ENCODE assay signal across 23 cellular contexts in genomic region chr11:1209371-1210057, GRCh38. TPM values are rescaled to one million over a fixed set of nuclear protein-coding genes. Genes with fewer than 3 reads are reported as not detected.
DNase-seq lines count a peak whose midpoint lies in the region; ATAC-seq, FAIRE-seq and TF ChIP-seq lines count a peak whose summit lies in the region.
"Had no signal": no experiment of that assay in that cellular context is flagged by ENCODE, and none has a peak within 500 bp of the region (broad histone marks: within the 10 kb centered on the region; RNA-seq: fewer than 3 reads in every experiment).

No MANE protein-coding gene starts in this region.

- no peaks in the 10 kb centered on the region for H3K4me1 ChIP-seq in kidney (ENCODE audit: control insufficient read depth in 1 of 2, insufficient read depth in 1 of 2, low read depth in 1 of 2, low read length in 2 of 2)

- TF ChIP-seq CTCF in kidney (IDR thresholded peaks at IDR 0.05; ENCODE audit: borderline replicate concordance, extremely low read depth, insufficient read depth) (no peak), osteocyte (IDR thresholded peaks at IDR 0.05) (no peak)

- peaks cover 40% of the 10 kb centered on the region for H3K27me3 Mint-ChIP-seq in osteocyte (ENCODE audit: unreplicated experiment)

- no peak overlapping the region for H3K27ac Mint-ChIP-seq in osteocyte (ENCODE audit: unreplicated experiment)
- H3K27ac Mint-ChIP-seq: CD8-positive, alpha-beta T cell had no signal

- no peak overlapping the region for H3K9ac ChIP-seq in kidney (ENCODE audit: low read length in 2 of 2)
- H3K9ac ChIP-seq: BLaER1 treated with 17β-estradiol and CSF1 and Interleukin-3, amounts not matched to agents 10 nM and 100 nM; GM23248 had no signal

- H3K4me3 ChIP-seq in kidney (ENCODE audit: low read length in 2 of 2): no peak overlapping the region
- H3K4me3 ChIP-seq: BLaER1 treated with 17β-estradiol and CSF1 and Interleukin-3, amounts not matched to agents 10 nM and 100 nM; GM12878; GM23248 had no signal

- H3K9me3 ChIP-seq in kidney (ENCODE audit: control insufficient read depth in 1 of 2, low read length in 2 of 2): peaks cover 3 to 9% of the 10 kb centered on the region in 2 donors

- H3K4me3 Mint-ChIP-seq in osteocyte (ENCODE audit: unreplicated experiment): no peak overlapping the region
- H3K4me3 Mint-ChIP-seq: CD8-positive, alpha-beta T cell had no signal

- DNase-seq in left cardiac atrium (peak; percentile 2), Right ventricle myocardium inferior (ENCODE audit: missing footprints) (no peak), kidney (peak; percentile 35), osteocyte (ENCODE audit: extremely low spot score, unreplicated experiment) (peak; percentile 72)
- no peak for DNase-seq in stimulated activated CD8-positive, alpha-beta memory T cell treated with anti-CD3 and anti-CD28 coated beads, Interleukin-4, amount 100 ng/mL, for 48 hours
- DNase-seq: Calu3, EL, GM23248, HCEC 1CT, KBM-7, NCI-H1105 treated with DMSO at 0.1 percent for 48 hours, NCI-H1694 treated with DMSO at 0.1 percent for 48 hours, NCI-H2107, NCI-H510A treated with DMSO at 0.1 percent for 48 hours, NCI-H82, OCI-M1, SIG-M5 had no signal

- H3K9me3 Mint-ChIP-seq in osteocyte (ENCODE audit: unreplicated experiment): peaks cover 25% of the 10 kb centered on the region

- ATAC-seq in left cardiac atrium (no peak), Right ventricle myocardium inferior (no peak), HG03378 (IDR thresholded peaks at IDR 0.05; ENCODE audit: unreplicated experiment) (no peak), HG03175 (IDR thresholded peaks at IDR 0.05; ENCODE audit: unreplicated experiment) (no peak)
- ATAC-seq: CD8-positive, alpha-beta T cell; GM12878 had no signal

- intact Hi-C loops in left cardiac atrium (cut with DNase I): no loop called here
- intact Hi-C loops in Right ventricle myocardium inferior (cut with DNase I): no loop called here
- intact Hi-C loops in kidney (cut with DNase I): no loop called here

- H3K36me3 Mint-ChIP-seq in osteocyte (ENCODE audit: unreplicated experiment): peaks cover 6% of the 10 kb centered on the region

- no peak for FAIRE-seq in kidney (lab: Jason Lieb, UNC)
- FAIRE-seq: GM12878, GM19239 had no signal

- H3K4me1 Mint-ChIP-seq in osteocyte (ENCODE audit: unreplicated experiment): no peaks in the 10 kb centered on the region

- H3K27ac ChIP-seq in kidney (ENCODE audit: low read depth in 2 of 2, low read length in 2 of 2): no peak overlapping the region
- H3K27ac ChIP-seq: BLaER1 treated with 17β-estradiol and CSF1 and Interleukin-3, amounts not matched to agents 10 nM and 100 nM; GM23248 had no signal

- no peaks in the 10 kb centered on the region for H3K36me3 ChIP-seq in kidney (ENCODE audit: control insufficient read depth in 1 of 2, insufficient read depth in 2 of 2, low read length in 2 of 2)
- H3K36me3 ChIP-seq: BLaER1 treated with 17β-estradiol and CSF1 and Interleukin-3, amounts not matched to agents 10 nM and 100 nM had no signal

RNA-seq across cellular contexts. Expression of gene MUC5B, which starts 13.4 kb away (rescaled TPM):
- total RNA-seq in left cardiac atrium: not detected
- not detected for total RNA-seq in Right ventricle myocardium inferior
- total RNA-seq in kidney: 0.38 TPM
- not detected for polyA plus RNA-seq in kidney (ENCODE audit: insufficient read depth, low read depth, low replicate concordance)
- total RNA-seq in osteocyte: not detected in 2 replicates
- total RNA-seq: CD8-positive, alpha-beta T cell; GM23248 had no signal
- polyA plus RNA-seq: GM12878, GM23248 had no signal

RNA-seq across cellular contexts. Expression of gene MUC5AC, which starts 51.8 kb away (rescaled TPM):
- not detected for total RNA-seq in left cardiac atrium
- total RNA-seq in Right ventricle myocardium inferior: not detected
- total RNA-seq in kidney: 0.03 TPM
- not detected for polyA plus RNA-seq in kidney (ENCODE audit: insufficient read depth, low read depth, low replicate concordance)
- total RNA-seq in osteocyte: not detected in 2 replicates
- total RNA-seq: CD8-positive, alpha-beta T cell; GM12878; GM23248 had no signal
- polyA plus RNA-seq: GM23248 had no signal

Comparison
In these comparisons a context has a peak if more than half of its experiments do, and no peak if none do; other contexts are left out.
1. DNase-seq: peak in left cardiac atrium (single experiment), kidney (single experiment) and osteocyte (single experiment); none in Right ventricle myocardium inferior (single experiment) and stimulated activated CD8-positive, alpha-beta memory T cell treated with anti-CD3 and anti-CD28 coated beads, Interleukin-4, amount 100 ng/mL, for 48 hours (single experiment).